In the genomic region with DNA sequence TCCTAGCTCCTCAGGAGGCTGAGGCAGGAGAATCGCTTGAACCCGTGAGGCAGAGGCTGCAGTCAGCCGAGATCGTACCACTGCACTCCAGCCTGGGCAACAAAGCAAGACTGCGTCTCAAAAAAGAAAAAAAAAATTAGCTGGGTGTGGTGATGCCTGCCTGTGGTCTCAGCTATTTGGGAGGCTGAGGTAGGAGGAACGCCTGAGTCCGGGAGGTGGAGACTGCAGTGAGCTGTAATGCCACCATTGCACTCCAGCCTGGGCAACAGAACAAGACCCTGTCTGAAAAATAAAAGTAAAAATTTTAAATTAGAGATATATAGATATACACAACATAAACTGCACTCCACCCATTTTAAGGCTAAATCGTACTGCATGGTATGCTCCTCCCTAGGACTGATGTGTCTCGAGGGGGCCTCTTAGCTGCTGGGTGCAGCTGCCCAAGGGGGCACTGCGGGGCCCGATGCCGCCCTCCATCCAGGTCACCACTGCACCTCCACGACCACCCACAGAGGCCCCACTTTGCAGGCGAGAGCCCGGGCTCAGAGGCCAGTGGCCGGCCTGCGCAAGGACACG, we compare ENCODE assay signal across 8 cellular contexts. TPM values are rescaled to one million over a fixed set of nuclear protein-coding genes. Genes with fewer than 3 reads are reported as not detected.
DNase-seq lines count a peak whose midpoint lies in the region; ATAC-seq, FAIRE-seq and TF ChIP-seq lines count a peak whose summit lies in the region.

No MANE protein-coding gene starts in this region.

- peak overlapping the region in 9 of 10 donors; percentile 60 to 97 (median 83) for H3K27ac Mint-ChIP-seq in naive thymus-derived CD8-positive, alpha-beta T cell

- H3K27me3 Mint-ChIP-seq in naive thymus-derived CD8-positive, alpha-beta T cell = no peaks in the 10 kb centered on the region

- H3K36me3 Mint-ChIP-seq in naive thymus-derived CD8-positive, alpha-beta T cell = no peaks in the 10 kb centered on the region

- peak overlapping the region; percentile 69 for H3K4me3 ChIP-seq in GM12865 (ENCODE audit: low read depth, low read length)
- peak overlapping the region; percentile 38 for H3K4me3 ChIP-seq in bronchial epithelial cell (ENCODE audit: low read depth, low read length)

- POLR2A ChIA-PET in naive thymus-derived CD8-positive, alpha-beta T cell (lab: Charles Lee) = interaction anchor here (0.5 to 3.7 kb wide), 34 partner anchors 8 to 1932 kb away, joined by 3 to 198 read pairs (median 4); a partner anchor contains a TSS

- TF ChIP-seq POLR2A in H54 (IDR thresholded peaks at IDR 0.05; ENCODE audit: low read depth, low read length) = no peak; the same call in 1 of the 2 replicates

- peaks cover 5 to 17% (median 10%) of the 10 kb centered on the region in 4 donors for H3K4me1 Mint-ChIP-seq in naive thymus-derived CD8-positive, alpha-beta T cell

- peak overlapping the region; percentile 50 to 87 (median 73) for H3K4me3 Mint-ChIP-seq in naive thymus-derived CD8-positive, alpha-beta T cell

- DNase-seq in GM12865 (ENCODE audit: low read depth) = no peak
- peak; percentile 22 for DNase-seq in HS-27A (ENCODE audit: low read depth)
- DNase-seq in bronchial epithelial cell (ENCODE audit: low read depth) = no peak
- no peak for DNase-seq in naive thymus-derived CD8-positive, alpha-beta T cell
- no peak for DNase-seq in H54 (ENCODE audit: insufficient read length, low spot score)
- no peak for DNase-seq in CD1c-positive myeloid dendritic cell (ENCODE audit: extremely low spot score)
- DNase-seq in DMS 273 treated with DMSO at 0.1 percent for 48 hours (lab: John Stamatoyannopoulos, UW) = no peak

- H3K9me3 Mint-ChIP-seq in naive thymus-derived CD8-positive, alpha-beta T cell = no peaks in the 10 kb centered on the region

- peak; percentile 49 to 61 for ATAC-seq in naive thymus-derived CD8-positive, alpha-beta T cell
- ATAC-seq in GM18519 (IDR thresholded peaks at IDR 0.05; ENCODE audit: low FRiP score, unreplicated experiment) = no peak

- TF ChIP-seq CTCF in GM12865 (IDR thresholded peaks at IDR 0.05; ENCODE audit: insufficient read depth, low read depth, low read length, missing control alignments) (peak; percentile 0), bronchial epithelial cell (IDR thresholded peaks at IDR 0.05; ENCODE audit: insufficient read depth, low read length, severe bottlenecking) (no peak)

- FAIRE-seq in bronchial epithelial cell (lab: Jason Lieb, UNC) = no peak
- no peak for FAIRE-seq in H54 (lab: Jason Lieb, UNC)

- H3K27me3 ChIP-seq in bronchial epithelial cell (ENCODE audit: control insufficient read depth, insufficient read depth, low read length) = no peaks in the 10 kb centered on the region

- H3K36me3 ChIP-seq in bronchial epithelial cell (ENCODE audit: control insufficient read depth, insufficient read depth, low read length) = no peaks in the 10 kb centered on the region

RNA-seq across cellular contexts. Expression of a gene that starts 40.9 kb away (rescaled TPM):
- total RNA-seq in bronchial epithelial cell = 13.7 and 17.6 TPM in 2 replicates
- total RNA-seq in naive thymus-derived CD8-positive, alpha-beta T cell = 10 to 100 TPM; 71.5 to 78.5 TPM
- 1 to 10 TPM; 2.3 to 5.6 (median 3.6) TPM for polyA plus RNA-seq in naive thymus-derived CD8-positive, alpha-beta T cell
